Comparison of ENCODE assay signal across 23 cellular contexts in the genomic region with DNA sequence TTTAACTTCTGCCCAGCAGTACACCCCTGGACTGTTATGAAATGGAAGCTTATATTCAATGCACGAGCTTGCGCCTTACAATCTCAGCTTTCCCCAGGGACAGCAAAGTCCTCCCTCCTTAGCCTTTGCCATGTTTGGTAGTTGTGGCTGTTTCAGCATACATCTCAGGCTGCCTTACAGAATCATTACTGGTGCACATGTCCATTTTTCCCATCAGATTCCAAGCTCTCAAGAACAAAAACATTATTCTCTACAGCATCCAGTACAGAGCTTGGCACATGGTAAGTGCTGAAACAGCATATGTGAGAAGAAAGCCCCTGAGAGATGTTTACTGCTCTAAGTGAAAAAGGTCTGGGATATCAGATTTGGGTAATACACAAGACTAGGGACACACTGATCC.
"Had no signal": no experiment of that assay in that cellular context is flagged by ENCODE, and none has a peak within 500 bp of the region (broad histone marks: within the 10 kb centered on the region; RNA-seq: fewer than 3 reads in every experiment).

No MANE protein-coding gene starts in this region.

- H3K27me3 ChIP-seq: adrenal gland, ascending aorta, hepatocyte, upper lobe of left lung had no signal

- H3K4me3 ChIP-seq: adrenal gland, ascending aorta, hepatocyte, left ventricle myocardium inferior, prostate gland, thoracic aorta, upper lobe of left lung had no signal

- H3K27ac ChIP-seq: adrenal gland, ascending aorta, epithelial cell of prostate, hepatocyte, left ventricle myocardium inferior, prostate gland, thoracic aorta, upper lobe of left lung, WERI-Rb-1 had no signal

- H3K27ac Mint-ChIP-seq: activated CD4-positive, alpha-beta T cell treated with anti-CD3 and anti-CD28 coated beads, Interleukin-2, amount 10 ng/mL, durations not matched to agents 7 days and 5 days; activated CD8-positive, alpha-beta T cell treated with anti-CD3 and anti-CD28 coated beads, Interleukin-2, amount 10 ng/mL, durations not matched to agents 7 days and 5 days; activated naive CD4-positive, alpha-beta T cell treated with anti-CD3 and anti-CD28 coated beads, Interleukin-2, amount 50 U/mL, for 72 hours; T-cell; T-helper 2 cell treated with Interferon-gamma antibody and Interleukin-4, amounts not matched to agents 5 μg/mL and 100 μg/mL, for 36 hours had no signal

- H3K4me3 Mint-ChIP-seq: activated CD4-positive, alpha-beta T cell treated with anti-CD3 and anti-CD28 coated beads, Interleukin-2, amount 10 ng/mL, durations not matched to agents 7 days and 5 days; activated CD8-positive, alpha-beta T cell treated with anti-CD3 and anti-CD28 coated beads, Interleukin-2, amount 10 ng/mL, durations not matched to agents 7 days and 5 days; T-cell; T-helper 2 cell treated with Interferon-gamma antibody and Interleukin-4, amounts not matched to agents 5 μg/mL and 100 μg/mL, for 36 hours had no signal

- H3K36me3 ChIP-seq: adrenal gland, ascending aorta, left ventricle myocardium inferior, prostate gland, thoracic aorta, upper lobe of left lung, WERI-Rb-1 had no signal

- ATAC-seq: activated CD8-positive, alpha-beta T cell treated with anti-CD3 and anti-CD28 coated beads, Interleukin-2, amount 10 ng/mL, durations not matched to agents 7 days and 5 days; activated naive CD4-positive, alpha-beta T cell treated with anti-CD3 and anti-CD28 coated beads, Interleukin-2, amount 50 U/mL, for 72 hours; T-cell had no signal

- H3K36me3 Mint-ChIP-seq: activated naive CD4-positive, alpha-beta T cell treated with anti-CD3 and anti-CD28 coated beads, Interleukin-2, amount 50 U/mL, for 72 hours; T-cell had no signal

- H3K4me2 ChIP-seq: hepatocyte had no signal

- H3K4me1 Mint-ChIP-seq: activated CD4-positive, alpha-beta T cell treated with anti-CD3 and anti-CD28 coated beads, Interleukin-2, amount 10 ng/mL, durations not matched to agents 7 days and 5 days; T-cell had no signal

- H3K9me3 ChIP-seq: adrenal gland, ascending aorta, left ventricle myocardium inferior, prostate gland, thoracic aorta, upper lobe of left lung had no signal

- DNase-seq: activated CD4-positive, alpha-beta T cell treated with anti-CD3 and anti-CD28 coated beads, Interleukin-2, amount 10 ng/mL, durations not matched to agents 7 days and 5 days; activated CD4-positive, CD25-positive, alpha-beta regulatory T cell treated with anti-CD3 and anti-CD28 coated beads, Interleukin-2, amount 50 U/mL, for 72 hours; activated CD8-positive, alpha-beta T cell treated with anti-CD3 and anti-CD28 coated beads, Interleukin-2, amount 10 ng/mL, durations not matched to agents 7 days and 5 days; activated T-cell treated with anti-CD3 and anti-CD28 coated beads, Interleukin-2, amount 50 U/mL, for 1 hour; adrenal gland; cerebellar nuclear complex; cortex of kidney; kidney glomerular epithelial cell; left ventricle myocardium inferior; mammary epithelial cell; stimulated activated CD4-positive, alpha-beta T cell treated with anti-CD3 and anti-CD28 coated beads, Interleukin-2, amount 100 ng/mL, for 48 hours; stimulated activated CD8-positive, alpha-beta memory T cell treated with anti-CD3 and anti-CD28 coated beads, Interleukin-4, amount 100 ng/mL, for 48 hours; stimulated activated naive CD4-positive, alpha-beta T cell; T-cell; WERI-Rb-1 had no signal

- H2AFZ ChIP-seq: hepatocyte had no signal

- H3K4me1 ChIP-seq: adrenal gland, ascending aorta, left ventricle myocardium inferior, prostate gland, upper lobe of left lung had no signal

- H3K9me3 Mint-ChIP-seq: activated CD4-positive, alpha-beta T cell treated with anti-CD3 and anti-CD28 coated beads, Interleukin-2, amount 10 ng/mL, durations not matched to agents 7 days and 5 days; T-helper 2 cell treated with Interferon-gamma antibody and Interleukin-4, amounts not matched to agents 5 μg/mL and 100 μg/mL, for 36 hours had no signal

- H3K27me3 Mint-ChIP-seq: activated CD4-positive, alpha-beta T cell treated with anti-CD3 and anti-CD28 coated beads, Interleukin-2, amount 10 ng/mL, durations not matched to agents 7 days and 5 days; T-cell had no signal
